Comparison of ENCODE assay signal across 15 cellular contexts in genomic region chr21:35525443-35525842, GRCh38.
DNase-seq lines count a peak whose midpoint lies in the region; ATAC-seq and TF ChIP-seq lines count a peak whose summit lies in the region.
"Had no signal": no experiment of that assay in that cellular context is flagged by ENCODE, and none has a peak within 500 bp of the region (broad histone marks: within the 10 kb centered on the region; RNA-seq: fewer than 3 reads in every experiment).

No MANE protein-coding gene starts in this region.

- H3K36me3 ChIP-seq in ACC112 (ENCODE audit: insufficient read depth, low read length) (no peaks in the 10 kb centered on the region), SJSA1 (no peaks in the 10 kb centered on the region), aorta (ENCODE audit: control insufficient read depth in 1 of 2, insufficient read depth in 2 of 2, low read length in 1 of 2) (no peaks in the 10 kb centered on the region)

- ATAC-seq in HG03135 (IDR thresholded peaks at IDR 0.05; ENCODE audit: unreplicated experiment) (no peak), aorta (ENCODE audit: low FRiP score) (no peak)
- ATAC-seq: left lobe of liver had no signal

- no peak overlapping the region for H2AFZ ChIP-seq in ACC112 (ENCODE audit: low read length, unreplicated experiment)

- no peak overlapping the region for H3K4me3 ChIP-seq in ACC112 (ENCODE audit: low read depth, low read length)
- H3K4me3 ChIP-seq in SJSA1, result no peak overlapping the region
- no peak overlapping the region for H3K4me3 ChIP-seq in fibroblast of mammary gland (ENCODE audit: control insufficient read depth, low read depth, low read length)
- no peak overlapping the region for H3K4me3 ChIP-seq in aorta (ENCODE audit: low read length in 2 of 2)

- no peaks in the 10 kb centered on the region for H3K79me2 ChIP-seq in ACC112 (ENCODE audit: control insufficient read depth, insufficient read depth, low read length, unreplicated experiment)

- no peak for TF ChIP-seq CTCF in fibroblast of mammary gland (conservative IDR thresholded peaks at IDR 0.05; ENCODE audit: control insufficient read depth, insufficient read depth, low read depth, low read length)

- intact Hi-C loops in aorta (cut with DNase I), result no loop called here

- no peaks in the 10 kb centered on the region for H3K27me3 ChIP-seq in ACC112 (ENCODE audit: insufficient read depth, low read length)
- H3K27me3 ChIP-seq in SJSA1 (replicated peaks), result no peaks in the 10 kb centered on the region
- H3K27me3 ChIP-seq in aorta (ENCODE audit: control insufficient read depth in 1 of 2, insufficient read depth in 2 of 2, low read length in 1 of 2), result no peaks in the 10 kb centered on the region

- H3K4me1 ChIP-seq in ACC112 (ENCODE audit: control insufficient read depth, insufficient read depth, low read length, unreplicated experiment) (peaks cover 42% of the 10 kb centered on the region), SJSA1 (replicated peaks) (peaks cover 30% of the 10 kb centered on the region), aorta (ENCODE audit: control insufficient read depth in 1 of 2, insufficient read depth in 2 of 2, low read length in 2 of 2) (no peaks in the 10 kb centered on the region)

- DNase-seq in EL (peak; percentile 47), SJSA1 (ENCODE audit: low read depth in 1 of 2, low spot score in 2 of 2) (peak in 1 of 2 experiments; percentile 44), fibroblast of mammary gland (ENCODE audit: low read depth) (peak; percentile 68), NCI-H526 treated with DMSO at 0.1 percent for 48 hours (lab: John Stamatoyannopoulos, UW) (no peak), SHP77 (lab: John Stamatoyannopoulos, UW) (no peak), aorta (no peak)
- DNase-seq: activated CD4-positive, alpha-beta T cell treated with anti-CD3 and anti-CD28 coated beads for 1 hour; CD8-positive, alpha-beta memory T cell; dermis blood vessel endothelial cell; Karpas-422; NCI-H2227 treated with DMSO at 0.1 percent for 48 hours; SHP77 treated with DMSO at 0.1 percent for 48 hours had no signal

- 74 to 79% methylated on average over 2 of the region's 2 CpGs for WGBS in aorta, 2 donors

- H3K9me3 ChIP-seq in SJSA1 (replicated peaks) (no peaks in the 10 kb centered on the region), aorta (ENCODE audit: control insufficient read depth, low read length) (no peaks in the 10 kb centered on the region)

- H3K27ac ChIP-seq in ACC112 (ENCODE audit: low read depth, low read length) (peak overlapping the region; percentile 67), SJSA1 (peak overlapping the region; percentile 17; the same call in 1 of the 2 replicates), aorta (ENCODE audit: low read depth in 1 of 2, low read length in 2 of 2) (no peak overlapping the region)

Comparison
In these comparisons a context has a peak if more than half of its experiments do, and no peak if none do; other contexts are left out.
1. H3K27ac ChIP-seq: peak in ACC112 (single experiment) and SJSA1 (single experiment); none in aorta (0 of 2).
2. DNase-seq: peak in EL (single experiment) and fibroblast of mammary gland (single experiment); none in NCI-H526 treated with DMSO at 0.1 percent for 48 hours (single experiment), SHP77 (0 of 2) and aorta (0 of 2).